Comparison of ENCODE assay signal across 17 cellular contexts in genomic region chr5:134365604-134366003, GRCh38. TPM values are rescaled to one million over a fixed set of nuclear protein-coding genes. Genes with fewer than 3 reads are reported as not detected.
A peak's percentile ranks its signal among the peaks of the same experiment; 100 is the strongest.
DNase-seq lines count a peak whose midpoint lies in the region; ATAC-seq, FAIRE-seq and TF ChIP-seq lines count a peak whose summit lies in the region.
"Had no signal": no experiment of that assay in that cellular context is flagged by ENCODE, and none has a peak within 500 bp of the region (broad histone marks: within the 10 kb centered on the region; RNA-seq: fewer than 3 reads in every experiment).

No MANE protein-coding gene starts in this region.

- no peak for DNase-seq in activated CD4-positive, alpha-beta T cell treated with anti-CD3 and anti-CD28 coated beads, Interleukin-2, amount 10 ng/mL, durations not matched to agents 7 days and 5 days
- DNase-seq in activated CD4-positive, alpha-beta T cell treated with anti-CD3 and anti-CD28 coated beads for 4 hours: no peak
- DNase-seq in Karpas-422: no peak
- no peak for DNase-seq in K562 (ENCODE audit: extremely low read depth in 1 of 4, low spot score in 3 of 4)
- DNase-seq in neural progenitor cell (ENCODE audit: low spot score): no peak
- DNase-seq in DMS114 treated with DMSO at 0.1 percent for 48 hours (lab: John Stamatoyannopoulos, UW; ENCODE audit: unreplicated experiment): no peak
- DNase-seq in stimulated activated CD4-positive, alpha-beta T cell treated with anti-CD3 and anti-CD28 coated beads, Interleukin-2, amount 100 ng/mL, for 48 hours: no peak
- DNase-seq: 8988T; activated CD4-positive, CD25-positive, alpha-beta regulatory T cell; activated naive CD4-positive, alpha-beta T cell treated with anti-CD3 and anti-CD28 coated beads for 36 hours; CD4-positive, alpha-beta memory T cell; hippocampal formation; left lung; NCI-H1048; T-cell had no signal

- CTCF ChIA-PET in activated CD4-positive, alpha-beta T cell treated with anti-CD3 and anti-CD28 coated beads, Interleukin-2, amount 10 ng/mL, durations not matched to agents 7 days and 5 days (lab: Charles Lee): no interaction called here
- CTCF ChIA-PET in K562 (lab: Yijun Ruan, JAX; ENCODE audit: low intra/inter-chr PET ratio): no interaction called here

- no peak for ATAC-seq in K562
- no peak for ATAC-seq in HG02798 (IDR thresholded peaks at IDR 0.05; ENCODE audit: poor library complexity, unreplicated experiment)
- ATAC-seq: left lung, T-cell had no signal

- H3K27me3 ChIP-seq in Karpas-422 (ENCODE audit: low read length): no peaks in the 10 kb centered on the region
- H3K27me3 ChIP-seq in K562 (ENCODE audit: control insufficient read depth in 2 of 2, insufficient read depth in 2 of 2, low read length in 2 of 2): no peaks in the 10 kb centered on the region
- no peaks in the 10 kb centered on the region for H3K27me3 ChIP-seq in neural progenitor cell
- H3K27me3 ChIP-seq: left lung had no signal

- H3F3A ChIP-seq in neural progenitor cell (ENCODE audit: low read depth): peaks cover 13% of the 10 kb centered on the region

- peaks cover 29% of the 10 kb centered on the region for H3K4me1 ChIP-seq in Karpas-422 (ENCODE audit: low read length)
- peaks cover 5 to 9% of the 10 kb centered on the region in 2 experiments; a peak in 2 of 5 replicates for H3K4me1 ChIP-seq in K562 (replicated peaks in 1 of 2; ENCODE audit: control insufficient read depth in 2 of 2, insufficient read depth in 2 of 2, low read length in 2 of 2)
- H3K4me1 ChIP-seq in neural progenitor cell: peaks cover 8% of the 10 kb centered on the region

- no peak overlapping the region for H3K27ac ChIP-seq in Karpas-422 (ENCODE audit: low read length)
- no peak overlapping the region for H3K27ac ChIP-seq in K562 (ENCODE audit: extremely low read depth, low read depth, low read length)
- H3K27ac ChIP-seq in neural progenitor cell: no peak overlapping the region
- H3K27ac ChIP-seq: left lung had no signal

- peaks cover 41% of the 10 kb centered on the region for H3K79me2 ChIP-seq in Karpas-422 (ENCODE audit: low read length)
- peaks cover 19% of the 10 kb centered on the region for H3K79me2 ChIP-seq in K562 (ENCODE audit: control insufficient read depth, insufficient read depth, low read length)
- peaks cover 40% of the 10 kb centered on the region for H3K79me2 ChIP-seq in neural progenitor cell (ENCODE audit: low read depth)

- no peak for FAIRE-seq in K562 (lab: Jason Lieb, UNC)
- FAIRE-seq: H54 had no signal

- peaks cover 12% of the 10 kb centered on the region for H3K36me3 Mint-ChIP-seq in activated CD4-positive, alpha-beta T cell treated with anti-CD3 and anti-CD28 coated beads, Interleukin-2, amount 10 ng/mL, durations not matched to agents 7 days and 5 days (ENCODE audit: low read depth)
- peaks cover 8% of the 10 kb centered on the region for H3K36me3 Mint-ChIP-seq in neural progenitor cell

- H2AFZ ChIP-seq in Karpas-422 (ENCODE audit: low read length): no peak overlapping the region
- no peak overlapping the region for H2AFZ ChIP-seq in K562 (ENCODE audit: low read depth, low read length)
- no peak overlapping the region for H2AFZ ChIP-seq in neural progenitor cell (replicated peaks)

- H3K4me3 ChIP-seq in Karpas-422 (ENCODE audit: low read length) (peak overlapping the region; percentile 80), K562 (no peak overlapping the region), neural progenitor cell (peak overlapping the region; percentile 79)

- in situ Hi-C loops in K562 (cut with MboI): no loop called here

- H3K9me3 ChIP-seq in Karpas-422 (ENCODE audit: low read length) (no peaks in the 10 kb centered on the region), K562 (replicated peaks; ENCODE audit: control insufficient read depth, insufficient read depth, low read depth, low read length) (peaks cover 5% of the 10 kb centered on the region), neural progenitor cell (ENCODE audit: low read depth) (no peaks in the 10 kb centered on the region)
- H3K9me3 ChIP-seq: left lung had no signal

- H3K9me2 ChIP-seq in Karpas-422 (replicated peaks; ENCODE audit: insufficient read depth, low read length): no peaks in the 10 kb centered on the region

- no peak for TF ChIP-seq EP300 in K562 (IDR thresholded peaks at IDR 0.05; ENCODE audit: low read length)

- no peaks in the 10 kb centered on the region for H3K9me1 ChIP-seq in K562 (ENCODE audit: control insufficient read depth, insufficient read depth, low read length)

- peaks cover 2% of the 10 kb centered on the region for H3K9me3 Mint-ChIP-seq in activated CD4-positive, alpha-beta T cell treated with anti-CD3 and anti-CD28 coated beads, Interleukin-2, amount 10 ng/mL, durations not matched to agents 7 days and 5 days
- H3K9me3 Mint-ChIP-seq in neural progenitor cell: peaks cover 2% of the 10 kb centered on the region
- H3K9me3 Mint-ChIP-seq: T-cell had no signal

- no peak overlapping the region for H3K9ac ChIP-seq in Karpas-422 (ENCODE audit: low read length)
- H3K9ac ChIP-seq in K562 (ENCODE audit: insufficient read depth in 1 of 2, low read depth in 2 of 2, low read length in 2 of 2): no peak overlapping the region
- no peak overlapping the region for H3K9ac ChIP-seq in neural progenitor cell

- 93% methylated on average over 1 of the region's 1 CpG for WGBS in K562 (ENCODE audit: insufficient coverage, low coverage, missing lambda C conversion rate)

- no TSS peak for BruUV-seq in K562 (replicated peaks; lab: Mats Ljungman, UMichigan)

- no peak for TF ChIP-seq RAD21 in K562 (CRISPR knock-in tag; conservative IDR thresholded peaks at IDR 0.05 in 1 of 2, IDR thresholded peaks at IDR 0.05 in 1 of 2)

- no peak overlapping the region for H3K27ac Mint-ChIP-seq in activated CD4-positive, alpha-beta T cell treated with anti-CD3 and anti-CD28 coated beads, Interleukin-2, amount 10 ng/mL, durations not matched to agents 7 days and 5 days
- H3K27ac Mint-ChIP-seq in neural progenitor cell: no peak overlapping the region
- H3K27ac Mint-ChIP-seq: activated naive CD4-positive, alpha-beta T cell treated with anti-CD3 and anti-CD28 coated beads for 36 hours; T-cell had no signal

- H4K20me1 ChIP-seq in Karpas-422 (ENCODE audit: insufficient read depth, low read depth, low read length) (no peaks in the 10 kb centered on the region), K562 (replicated peaks; ENCODE audit: control insufficient read depth, insufficient read depth, low read length) (no peaks in the 10 kb centered on the region), neural progenitor cell (ENCODE audit: low read depth) (peaks cover 7% of the 10 kb centered on the region)

- intact Hi-C loops in K562 (cut with micrococcal nuclease): no loop called here

- peaks cover 31% of the 10 kb centered on the region for H3K4me1 Mint-ChIP-seq in activated CD4-positive, alpha-beta T cell treated with anti-CD3 and anti-CD28 coated beads, Interleukin-2, amount 10 ng/mL, durations not matched to agents 7 days and 5 days
- H3K4me1 Mint-ChIP-seq in neural progenitor cell: peaks cover 22% of the 10 kb centered on the region

- POLR2A ChIA-PET in activated CD4-positive, alpha-beta T cell treated with anti-CD3 and anti-CD28 coated beads, Interleukin-2, amount 10 ng/mL, durations not matched to agents 7 days and 5 days (lab: Charles Lee): no interaction called here
- POLR2A ChIA-PET in K562 (lab: Yijun Ruan, JAX): interaction anchor here (0.6 kb wide), 1 partner anchor 70 kb away, joined by 3 read pairs; no protein-coding TSS in a partner anchor

- H3K4me2 ChIP-seq in Karpas-422 (ENCODE audit: low read depth, low read length, poor library complexity, severe bottlenecking) (peak overlapping the region; percentile 84), K562 (ENCODE audit: insufficient read depth, low read length) (no peak overlapping the region), neural progenitor cell (peak overlapping the region; percentile 87)

- TF ChIP-seq POLR2A in K562 (conservative IDR thresholded peaks at IDR 0.05): no peak

- no peaks in the 10 kb centered on the region for H3K27me3 Mint-ChIP-seq in activated CD4-positive, alpha-beta T cell treated with anti-CD3 and anti-CD28 coated beads, Interleukin-2, amount 10 ng/mL, durations not matched to agents 7 days and 5 days
- H3K27me3 Mint-ChIP-seq in neural progenitor cell (ENCODE audit: insufficient read depth, low read depth): no peaks in the 10 kb centered on the region
- H3K27me3 Mint-ChIP-seq: CD4-positive, alpha-beta memory T cell; T-cell had no signal

- H3K36me3 ChIP-seq in Karpas-422 (ENCODE audit: insufficient read depth, low read length): peaks cover 4% of the 10 kb centered on the region; the same call in 1 of the 2 replicates
- peaks cover 4% of the 10 kb centered on the region; the same call in 1 of the 3 replicates for H3K36me3 ChIP-seq in K562 (ENCODE audit: control insufficient read depth, insufficient read depth, low read length)
- H3K36me3 ChIP-seq in neural progenitor cell: peaks cover 4% of the 10 kb centered on the region
- H3K36me3 ChIP-seq: left lung had no signal

- TF ChIP-seq CTCF in K562 (IDR thresholded peaks at IDR 0.05 in 2 of 3, conservative IDR thresholded peaks at IDR 0.05 in 1 of 3; ENCODE audit: insufficient read depth in 2 of 3, low read depth in 1 of 3, low read length in 3 of 3) (no peak), neural progenitor cell (IDR thresholded peaks at IDR 0.05) (no peak)

- H3K4me3 Mint-ChIP-seq in activated CD4-positive, alpha-beta T cell treated with anti-CD3 and anti-CD28 coated beads, Interleukin-2, amount 10 ng/mL, durations not matched to agents 7 days and 5 days: peak overlapping the region; percentile 14
- peak overlapping the region; percentile 22 for H3K4me3 Mint-ChIP-seq in neural progenitor cell

RNA-seq across cellular contexts. Expression of gene CDKL3, which starts 1.4 kb away (rescaled TPM):
- total RNA-seq in activated CD4-positive, alpha-beta T cell treated with anti-CD3 and anti-CD28 coated beads, Interleukin-2, amount 10 ng/mL, durations not matched to agents 7 days and 5 days: 1 to 10 TPM in 1 of 2 experiments, under 1 TPM in 1; 0.60 to 1.6 TPM
- 6.1 TPM in 1 of 2 replicates, not detected in the other for total RNA-seq in Karpas-422 (2014; rRNA removed; shearing (Covaris generic); ENCODE audit: low replicate concordance)
- total RNA-seq in K562 (2011; cell fraction: chromatin; rRNA removed; ENCODE audit: low replicate concordance): 0.19 TPM in 1 of 2 replicates, not detected in the other
- total RNA-seq in K562 (2011; cell fraction: nucleolus; rRNA removed): not detected in 2 replicates
- 0.66 and 0.92 TPM in 2 replicates for total RNA-seq in K562 (2011; cell fraction: nucleoplasm; rRNA removed)
- total RNA-seq in K562 (2014; rRNA removed) (0.23 and 0.65 TPM in 2 replicates), K562 (2014; rRNA removed; fragmentation: Illumina TruSeq; extraction: Trizol) (1.5 and 1.8 TPM in 2 replicates), K562 (2015; rRNA removed; fragmentation: Illumina TruSeq; extraction: Trizol) (0.51 and 1.1 TPM in 2 replicates), K562 (2021) (1.1 and 1.8 TPM in 2 replicates), neural progenitor cell (ENCODE audit: low replicate concordance) (2.5 and 10.0 TPM in 2 replicates)
- polyA plus RNA-seq in K562 (2011; rRNA removed) (3.1 and 5.0 TPM in 2 replicates), K562 (2014; fragmentation: Illumina TruSeq; extraction: Trizol) (1.5 and 2.4 TPM in 2 replicates), K562 (2014; fragmentation: Nextera tagmentation; extraction: Ambion mirVana) (1 to 10 TPM; 3.3 to 3.9 TPM), K562 (2014; rRNA removed) (1.2 and 1.7 TPM in 2 replicates)
- 0.57 and 1.8 TPM in 2 replicates for polyA plus RNA-seq in K562 (2011; cell fraction: cytosol; rRNA removed)
- polyA plus RNA-seq in K562 (2011; cell fraction: nucleus; rRNA removed): 2.6 and 4.1 TPM in 2 replicates
- polyA plus RNA-seq in K562 (2012): 1.5 and 1.7 TPM in 2 replicates
- polyA minus RNA-seq in K562 (2011; rRNA and poly(A)+ RNA removed): 0.49 and 0.96 TPM in 2 replicates
- not detected in 2 replicates for polyA minus RNA-seq in K562 (2011; cell fraction: cytosol; rRNA and poly(A)+ RNA removed)
- polyA minus RNA-seq in K562 (2011; cell fraction: nucleus; rRNA and poly(A)+ RNA removed): 0.33 TPM in 1 of 2 replicates, not detected in the other

RNA-seq across cellular contexts. Expression of gene UBE2B, which starts 5.8 kb away (rescaled TPM):
- total RNA-seq in activated CD4-positive, alpha-beta T cell treated with anti-CD3 and anti-CD28 coated beads, Interleukin-2, amount 10 ng/mL, durations not matched to agents 7 days and 5 days: 10 to 100 TPM; 79.2 to 87.4 TPM
- total RNA-seq in Karpas-422 (2014; rRNA removed; shearing (Covaris generic); ENCODE audit: low replicate concordance): 47.9 and 113 TPM in 2 replicates
- 39.2 and 116 TPM in 2 replicates for total RNA-seq in K562 (2011; cell fraction: chromatin; rRNA removed; ENCODE audit: low replicate concordance)
- 17.2 and 18.7 TPM in 2 replicates for total RNA-seq in K562 (2011; cell fraction: nucleolus; rRNA removed)
- 47.7 and 64.6 TPM in 2 replicates for total RNA-seq in K562 (2011; cell fraction: nucleoplasm; rRNA removed)
- total RNA-seq in K562 (2014; rRNA removed) (8.4 and 13.1 TPM in 2 replicates), K562 (2014; rRNA removed; fragmentation: Illumina TruSeq; extraction: Trizol) (61.8 and 72.4 TPM in 2 replicates), K562 (2015; rRNA removed; fragmentation: Illumina TruSeq; extraction: Trizol) (37.8 and 40.0 TPM in 2 replicates), K562 (2021) (73.1 and 75.5 TPM in 2 replicates), neural progenitor cell (ENCODE audit: low replicate concordance) (30.1 and 72.4 TPM in 2 replicates)
- polyA plus RNA-seq in K562 (2011; rRNA removed) (64.1 and 83.2 TPM in 2 replicates), K562 (2014; fragmentation: Illumina TruSeq; extraction: Trizol) (71.6 and 88.9 TPM in 2 replicates), K562 (2014; fragmentation: Nextera tagmentation; extraction: Ambion mirVana) (100 to 1,000 TPM; 165 to 198 TPM), K562 (2014; rRNA removed) (38.0 and 54.7 TPM in 2 replicates)
- 13.4 and 26.8 TPM in 2 replicates for polyA plus RNA-seq in K562 (2011; cell fraction: cytosol; rRNA removed)
- 16.4 and 23.7 TPM in 2 replicates for polyA plus RNA-seq in K562 (2011; cell fraction: nucleus; rRNA removed)
- polyA plus RNA-seq in K562 (2012): 77.7 and 90.1 TPM in 2 replicates
- polyA minus RNA-seq in K562 (2011; rRNA and poly(A)+ RNA removed): 23.5 and 30.8 TPM in 2 replicates
- 32.7 and 42.6 TPM in 2 replicates for polyA minus RNA-seq in K562 (2011; cell fraction: cytosol; rRNA and poly(A)+ RNA removed)
- polyA minus RNA-seq in K562 (2011; cell fraction: nucleus; rRNA and poly(A)+ RNA removed): 12.8 and 16.6 TPM in 2 replicates

RNA-seq across cellular contexts. Expression of gene CDKN2AIPNL, which starts 46.1 kb away (rescaled TPM):
- total RNA-seq in activated CD4-positive, alpha-beta T cell treated with anti-CD3 and anti-CD28 coated beads, Interleukin-2, amount 10 ng/mL, durations not matched to agents 7 days and 5 days: 10 to 100 TPM; 24.1 to 27.6 TPM
- total RNA-seq in Karpas-422 (2014; rRNA removed; shearing (Covaris generic); ENCODE audit: low replicate concordance): 51.7 and 58.7 TPM in 2 replicates
- 12.4 and 12.8 TPM in 2 replicates for total RNA-seq in K562 (2011; cell fraction: chromatin; rRNA removed; ENCODE audit: low replicate concordance)
- 12.2 and 14.0 TPM in 2 replicates for total RNA-seq in K562 (2011; cell fraction: nucleolus; rRNA removed)
- 21.9 and 23.2 TPM in 2 replicates for total RNA-seq in K562 (2011; cell fraction: nucleoplasm; rRNA removed)
- total RNA-seq in K562 (2014; rRNA removed) (46.4 and 90.0 TPM in 2 replicates), K562 (2014; rRNA removed; fragmentation: Illumina TruSeq; extraction: Trizol) (40.7 and 45.5 TPM in 2 replicates), K562 (2015; rRNA removed; fragmentation: Illumina TruSeq; extraction: Trizol) (41.8 and 43.1 TPM in 2 replicates), K562 (2021) (40.0 and 42.1 TPM in 2 replicates), neural progenitor cell (ENCODE audit: low replicate concordance) (61.7 and 78.9 TPM in 2 replicates)
- polyA plus RNA-seq in K562 (2011; rRNA removed) (29.6 and 44.3 TPM in 2 replicates), K562 (2014; fragmentation: Illumina TruSeq; extraction: Trizol) (39.2 and 42.2 TPM in 2 replicates), K562 (2014; fragmentation: Nextera tagmentation; extraction: Ambion mirVana) (10 to 100 TPM; 19.9 to 30.7 TPM), K562 (2014; rRNA removed) (46.9 and 55.4 TPM in 2 replicates)
- 22.1 and 37.0 TPM in 2 replicates for polyA plus RNA-seq in K562 (2011; cell fraction: cytosol; rRNA removed)
- polyA plus RNA-seq in K562 (2011; cell fraction: nucleus; rRNA removed): 10.8 and 15.7 TPM in 2 replicates
- 33.3 and 57.5 TPM in 2 replicates for polyA plus RNA-seq in K562 (2012)
- polyA minus RNA-seq in K562 (2011; rRNA and poly(A)+ RNA removed): 15.6 and 16.0 TPM in 2 replicates
- 12.5 and 12.6 TPM in 2 replicates for polyA minus RNA-seq in K562 (2011; cell fraction: cytosol; rRNA and poly(A)+ RNA removed)
- 5.3 and 10.7 TPM in 2 replicates for polyA minus RNA-seq in K562 (2011; cell fraction: nucleus; rRNA and poly(A)+ RNA removed)
